In the genomic region with DNA sequence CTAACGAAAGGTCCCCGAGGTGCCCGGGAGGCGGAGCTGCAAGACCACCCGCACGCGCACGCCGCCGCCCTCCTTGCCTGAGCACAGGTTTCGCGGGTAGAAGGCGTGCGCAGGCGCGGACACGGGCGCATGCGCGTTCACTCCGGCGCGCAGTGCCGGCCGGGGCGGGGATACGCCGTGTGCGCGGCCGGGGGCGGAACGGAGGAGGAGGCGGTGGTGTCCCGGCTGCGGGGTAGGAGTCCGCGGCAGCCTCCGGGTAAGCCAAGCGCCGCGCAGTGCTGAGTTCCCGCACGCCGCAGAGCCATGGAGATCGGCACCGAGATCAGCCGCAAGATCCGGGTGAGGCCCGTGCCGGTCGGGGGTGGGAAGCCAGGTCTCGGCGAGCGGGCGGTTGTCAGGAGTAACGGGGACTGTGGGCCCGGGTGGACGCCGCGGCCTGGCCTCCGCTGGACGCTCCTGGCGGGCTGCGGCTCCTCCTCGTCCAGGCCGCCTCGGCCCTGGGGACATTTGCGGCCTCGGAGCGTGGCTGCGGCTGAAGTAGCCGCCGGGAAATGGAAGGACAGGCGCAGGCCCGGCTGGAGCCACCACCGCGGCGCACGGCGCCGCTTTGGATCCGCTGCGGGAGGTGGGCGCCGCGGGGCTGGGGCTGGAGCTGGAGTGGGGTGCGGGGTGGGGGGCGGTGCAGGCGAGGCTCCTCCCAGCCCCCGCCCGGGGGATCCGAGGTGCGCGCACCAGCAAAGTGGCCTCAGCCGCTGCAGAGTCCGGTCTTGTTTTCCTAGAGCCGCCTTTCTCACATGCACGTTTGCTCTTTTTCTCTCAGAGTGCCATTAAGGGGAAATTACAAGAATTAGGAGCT, we compare ENCODE assay signal across 1 cellular context.
TF ChIP-seq lines count a peak whose summit lies in the region.

A gene with protein sequence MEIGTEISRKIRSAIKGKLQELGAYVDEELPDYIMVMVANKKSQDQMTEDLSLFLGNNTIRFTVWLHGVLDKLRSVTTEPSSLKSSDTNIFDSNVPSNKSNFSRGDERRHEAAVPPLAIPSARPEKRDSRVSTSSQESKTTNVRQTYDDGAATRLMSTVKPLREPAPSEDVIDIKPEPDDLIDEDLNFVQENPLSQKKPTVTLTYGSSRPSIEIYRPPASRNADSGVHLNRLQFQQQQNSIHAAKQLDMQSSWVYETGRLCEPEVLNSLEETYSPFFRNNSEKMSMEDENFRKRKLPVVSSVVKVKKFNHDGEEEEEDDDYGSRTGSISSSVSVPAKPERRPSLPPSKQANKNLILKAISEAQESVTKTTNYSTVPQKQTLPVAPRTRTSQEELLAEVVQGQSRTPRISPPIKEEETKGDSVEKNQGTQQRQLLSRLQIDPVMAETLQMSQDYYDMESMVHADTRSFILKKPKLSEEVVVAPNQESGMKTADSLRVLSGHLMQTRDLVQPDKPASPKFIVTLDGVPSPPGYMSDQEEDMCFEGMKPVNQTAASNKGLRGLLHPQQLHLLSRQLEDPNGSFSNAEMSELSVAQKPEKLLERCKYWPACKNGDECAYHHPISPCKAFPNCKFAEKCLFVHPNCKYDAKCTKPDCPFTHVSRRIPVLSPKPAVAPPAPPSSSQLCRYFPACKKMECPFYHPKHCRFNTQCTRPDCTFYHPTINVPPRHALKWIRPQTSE (plus strand): TSS at position 207 of the 856 bp plus-strand sequence. CDS start 97 bp downstream, at position 304.

TF ChIP-seq in WTC11, 78 proteins besides CTCF, POLR2A, EP300 and RAD21 (continued from another document and continues in another):
- TF ChIP-seq, protein P1, sequence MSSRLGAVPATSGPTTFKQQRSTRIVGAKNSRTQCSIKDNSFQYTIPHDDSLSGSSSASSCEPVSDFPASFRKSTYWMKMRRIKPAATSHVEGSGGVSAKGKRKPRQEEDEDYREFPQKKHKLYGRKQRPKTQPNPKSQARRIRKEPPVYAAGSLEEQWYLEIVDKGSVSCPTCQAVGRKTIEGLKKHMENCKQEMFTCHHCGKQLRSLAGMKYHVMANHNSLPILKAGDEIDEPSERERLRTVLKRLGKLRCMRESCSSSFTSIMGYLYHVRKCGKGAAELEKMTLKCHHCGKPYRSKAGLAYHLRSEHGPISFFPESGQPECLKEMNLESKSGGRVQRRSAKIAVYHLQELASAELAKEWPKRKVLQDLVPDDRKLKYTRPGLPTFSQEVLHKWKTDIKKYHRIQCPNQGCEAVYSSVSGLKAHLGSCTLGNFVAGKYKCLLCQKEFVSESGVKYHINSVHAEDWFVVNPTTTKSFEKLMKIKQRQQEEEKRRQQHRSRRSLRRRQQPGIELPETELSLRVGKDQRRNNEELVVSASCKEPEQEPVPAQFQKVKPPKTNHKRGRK (CRISPR knock-in tag; IDR thresholded peaks at IDR 0.05; ENCODE audit: borderline replicate concordance) = no peak
- TF ChIP-seq GTF2I (CRISPR knock-in tag; conservative IDR thresholded peaks at IDR 0.05) (no peak), SMAD3 (CRISPR knock-in tag; IDR thresholded peaks at IDR 0.05; ENCODE audit: borderline replicate concordance) (no peak), NFE2L1 (CRISPR knock-in tag; IDR thresholded peaks at IDR 0.05) (no peak), NFATC4 (CRISPR knock-in tag; IDR thresholded peaks at IDR 0.05) (no peak), CREB1 (CRISPR knock-in tag; IDR thresholded peaks at IDR 0.05) (no peak), CBFB (CRISPR knock-in tag; IDR thresholded peaks at IDR 0.05; ENCODE audit: low read depth) (peak; percentile 85; the same call in 1 of the 2 replicates), ZNF232 (CRISPR knock-in tag; IDR thresholded peaks at IDR 0.05) (0 out of 2 replicates have a peak, but pooled peaks have one; percentile 90), OVOL2 (CRISPR knock-in tag; IDR thresholded peaks at IDR 0.05; ENCODE audit: borderline replicate concordance) (no peak), NFYB (CRISPR knock-in tag; conservative IDR thresholded peaks at IDR 0.05; ENCODE audit: low read depth) (no peak), TCF7 (CRISPR knock-in tag; IDR thresholded peaks at IDR 0.05; ENCODE audit: low read depth) (0 out of 2 replicates have a peak, but pooled peaks have one; percentile 25), ZNF423 (CRISPR knock-in tag; IDR thresholded peaks at IDR 0.05) (no peak), ZNF416 (CRISPR knock-in tag; IDR thresholded peaks at IDR 0.05) (peak; percentile 99), CREM (CRISPR knock-in tag; IDR thresholded peaks at IDR 0.05) (peak; percentile 53; the same call in 1 of the 2 replicates), GABPB1 (CRISPR knock-in tag; IDR thresholded peaks at IDR 0.05) (peak; percentile 25; the same call in 1 of the 2 replicates), IRF2 (CRISPR knock-in tag; IDR thresholded peaks at IDR 0.05; ENCODE audit: borderline replicate concordance, low read depth) (no peak), ZNF138 (CRISPR knock-in tag; conservative IDR thresholded peaks at IDR 0.05) (no peak), FOXP1 (CRISPR knock-in tag; IDR thresholded peaks at IDR 0.05; ENCODE audit: borderline replicate concordance) (0 out of 2 replicates have a peak, but pooled peaks have one; percentile 58), ZNF121 (CRISPR knock-in tag; IDR thresholded peaks at IDR 0.05) (0 out of 2 replicates have a peak, but pooled peaks have one; percentile 36), EMX1 (CRISPR knock-in tag; IDR thresholded peaks at IDR 0.05) (no peak), GRHL2 (CRISPR knock-in tag; IDR thresholded peaks at IDR 0.05; ENCODE audit: insufficient replicate concordance, severe bottlenecking) (no peak), NR2C2 (CRISPR knock-in tag; IDR thresholded peaks at IDR 0.05) (no peak), JAZF1 (CRISPR knock-in tag; IDR thresholded peaks at IDR 0.05) (no peak), ESRRA (CRISPR knock-in tag; IDR thresholded peaks at IDR 0.05; ENCODE audit: borderline replicate concordance) (0 out of 2 replicates have a peak, but pooled peaks have one; percentile 54), NR3C1 (CRISPR knock-in tag; conservative IDR thresholded peaks at IDR 0.05; ENCODE audit: low read depth) (no peak)
- TF ChIP-seq, protein P2, sequence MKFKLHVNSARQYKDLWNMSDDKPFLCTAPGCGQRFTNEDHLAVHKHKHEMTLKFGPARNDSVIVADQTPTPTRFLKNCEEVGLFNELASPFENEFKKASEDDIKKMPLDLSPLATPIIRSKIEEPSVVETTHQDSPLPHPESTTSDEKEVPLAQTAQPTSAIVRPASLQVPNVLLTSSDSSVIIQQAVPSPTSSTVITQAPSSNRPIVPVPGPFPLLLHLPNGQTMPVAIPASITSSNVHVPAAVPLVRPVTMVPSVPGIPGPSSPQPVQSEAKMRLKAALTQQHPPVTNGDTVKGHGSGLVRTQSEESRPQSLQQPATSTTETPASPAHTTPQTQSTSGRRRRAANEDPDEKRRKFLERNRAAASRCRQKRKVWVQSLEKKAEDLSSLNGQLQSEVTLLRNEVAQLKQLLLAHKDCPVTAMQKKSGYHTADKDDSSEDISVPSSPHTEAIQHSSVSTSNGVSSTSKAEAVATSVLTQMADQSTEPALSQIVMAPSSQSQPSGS (CRISPR knock-in tag; IDR thresholded peaks at IDR 0.05; ENCODE audit: borderline replicate concordance, low read depth) = no peak
- TF ChIP-seq, protein P3, sequence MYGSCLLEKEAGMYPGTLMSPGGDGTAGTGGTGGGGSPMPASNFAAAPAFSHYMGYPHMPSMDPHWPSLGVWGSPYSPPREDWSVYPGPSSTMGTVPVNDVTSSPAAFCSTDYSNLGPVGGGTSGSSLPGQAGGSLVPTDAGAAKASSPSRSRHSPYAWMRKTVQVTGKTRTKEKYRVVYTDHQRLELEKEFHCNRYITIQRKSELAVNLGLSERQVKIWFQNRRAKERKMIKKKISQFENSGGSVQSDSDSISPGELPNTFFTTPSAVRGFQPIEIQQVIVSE (CRISPR knock-in tag; IDR thresholded peaks at IDR 0.05; ENCODE audit: borderline replicate concordance) = no peak
- TF ChIP-seq, protein P4, sequence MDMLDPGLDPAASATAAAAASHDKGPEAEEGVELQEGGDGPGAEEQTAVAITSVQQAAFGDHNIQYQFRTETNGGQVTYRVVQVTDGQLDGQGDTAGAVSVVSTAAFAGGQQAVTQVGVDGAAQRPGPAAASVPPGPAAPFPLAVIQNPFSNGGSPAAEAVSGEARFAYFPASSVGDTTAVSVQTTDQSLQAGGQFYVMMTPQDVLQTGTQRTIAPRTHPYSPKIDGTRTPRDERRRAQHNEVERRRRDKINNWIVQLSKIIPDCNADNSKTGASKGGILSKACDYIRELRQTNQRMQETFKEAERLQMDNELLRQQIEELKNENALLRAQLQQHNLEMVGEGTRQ (CRISPR knock-in tag; IDR thresholded peaks at IDR 0.05) = no peak
- TF ChIP-seq, protein P5, sequence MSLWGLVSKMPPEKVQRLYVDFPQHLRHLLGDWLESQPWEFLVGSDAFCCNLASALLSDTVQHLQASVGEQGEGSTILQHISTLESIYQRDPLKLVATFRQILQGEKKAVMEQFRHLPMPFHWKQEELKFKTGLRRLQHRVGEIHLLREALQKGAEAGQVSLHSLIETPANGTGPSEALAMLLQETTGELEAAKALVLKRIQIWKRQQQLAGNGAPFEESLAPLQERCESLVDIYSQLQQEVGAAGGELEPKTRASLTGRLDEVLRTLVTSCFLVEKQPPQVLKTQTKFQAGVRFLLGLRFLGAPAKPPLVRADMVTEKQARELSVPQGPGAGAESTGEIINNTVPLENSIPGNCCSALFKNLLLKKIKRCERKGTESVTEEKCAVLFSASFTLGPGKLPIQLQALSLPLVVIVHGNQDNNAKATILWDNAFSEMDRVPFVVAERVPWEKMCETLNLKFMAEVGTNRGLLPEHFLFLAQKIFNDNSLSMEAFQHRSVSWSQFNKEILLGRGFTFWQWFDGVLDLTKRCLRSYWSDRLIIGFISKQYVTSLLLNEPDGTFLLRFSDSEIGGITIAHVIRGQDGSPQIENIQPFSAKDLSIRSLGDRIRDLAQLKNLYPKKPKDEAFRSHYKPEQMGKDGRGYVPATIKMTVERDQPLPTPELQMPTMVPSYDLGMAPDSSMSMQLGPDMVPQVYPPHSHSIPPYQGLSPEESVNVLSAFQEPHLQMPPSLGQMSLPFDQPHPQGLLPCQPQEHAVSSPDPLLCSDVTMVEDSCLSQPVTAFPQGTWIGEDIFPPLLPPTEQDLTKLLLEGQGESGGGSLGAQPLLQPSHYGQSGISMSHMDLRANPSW (CRISPR knock-in tag; conservative IDR thresholded peaks at IDR 0.05; ENCODE audit: low read depth) = no peak
- TF ChIP-seq, protein P6, sequence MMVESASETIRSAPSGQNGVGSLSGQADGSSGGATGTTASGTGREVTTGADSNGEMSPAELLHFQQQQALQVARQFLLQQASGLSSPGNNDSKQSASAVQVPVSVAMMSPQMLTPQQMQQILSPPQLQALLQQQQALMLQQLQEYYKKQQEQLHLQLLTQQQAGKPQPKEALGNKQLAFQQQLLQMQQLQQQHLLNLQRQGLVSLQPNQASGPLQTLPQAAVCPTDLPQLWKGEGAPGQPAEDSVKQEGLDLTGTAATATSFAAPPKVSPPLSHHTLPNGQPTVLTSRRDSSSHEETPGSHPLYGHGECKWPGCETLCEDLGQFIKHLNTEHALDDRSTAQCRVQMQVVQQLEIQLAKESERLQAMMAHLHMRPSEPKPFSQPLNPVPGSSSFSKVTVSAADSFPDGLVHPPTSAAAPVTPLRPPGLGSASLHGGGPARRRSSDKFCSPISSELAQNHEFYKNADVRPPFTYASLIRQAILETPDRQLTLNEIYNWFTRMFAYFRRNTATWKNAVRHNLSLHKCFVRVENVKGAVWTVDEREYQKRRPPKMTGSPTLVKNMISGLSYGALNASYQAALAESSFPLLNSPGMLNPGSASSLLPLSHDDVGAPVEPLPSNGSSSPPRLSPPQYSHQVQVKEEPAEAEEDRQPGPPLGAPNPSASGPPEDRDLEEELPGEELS (CRISPR knock-in tag; IDR thresholded peaks at IDR 0.05) = peak; percentile 88
- TF ChIP-seq, protein P7, sequence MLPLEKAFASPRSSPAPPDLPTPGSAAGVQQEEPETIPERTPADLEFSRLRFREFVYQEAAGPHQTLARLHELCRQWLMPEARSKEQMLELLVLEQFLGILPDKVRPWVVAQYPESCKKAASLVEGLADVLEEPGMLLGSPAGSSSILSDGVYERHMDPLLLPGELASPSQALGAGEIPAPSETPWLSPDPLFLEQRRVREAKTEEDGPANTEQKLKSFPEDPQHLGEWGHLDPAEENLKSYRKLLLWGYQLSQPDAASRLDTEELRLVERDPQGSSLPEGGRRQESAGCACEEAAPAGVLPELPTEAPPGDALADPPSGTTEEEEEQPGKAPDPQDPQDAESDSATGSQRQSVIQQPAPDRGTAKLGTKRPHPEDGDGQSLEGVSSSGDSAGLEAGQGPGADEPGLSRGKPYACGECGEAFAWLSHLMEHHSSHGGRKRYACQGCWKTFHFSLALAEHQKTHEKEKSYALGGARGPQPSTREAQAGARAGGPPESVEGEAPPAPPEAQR (CRISPR knock-in tag; IDR thresholded peaks at IDR 0.05) = no peak
- TF ChIP-seq, protein P8, sequence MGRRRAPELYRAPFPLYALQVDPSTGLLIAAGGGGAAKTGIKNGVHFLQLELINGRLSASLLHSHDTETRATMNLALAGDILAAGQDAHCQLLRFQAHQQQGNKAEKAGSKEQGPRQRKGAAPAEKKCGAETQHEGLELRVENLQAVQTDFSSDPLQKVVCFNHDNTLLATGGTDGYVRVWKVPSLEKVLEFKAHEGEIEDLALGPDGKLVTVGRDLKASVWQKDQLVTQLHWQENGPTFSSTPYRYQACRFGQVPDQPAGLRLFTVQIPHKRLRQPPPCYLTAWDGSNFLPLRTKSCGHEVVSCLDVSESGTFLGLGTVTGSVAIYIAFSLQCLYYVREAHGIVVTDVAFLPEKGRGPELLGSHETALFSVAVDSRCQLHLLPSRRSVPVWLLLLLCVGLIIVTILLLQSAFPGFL (CRISPR knock-in tag; IDR thresholded peaks at IDR 0.05; ENCODE audit: borderline replicate concordance) = no peak; the same call in 1 of the 2 replicates
- TF ChIP-seq, protein P9, sequence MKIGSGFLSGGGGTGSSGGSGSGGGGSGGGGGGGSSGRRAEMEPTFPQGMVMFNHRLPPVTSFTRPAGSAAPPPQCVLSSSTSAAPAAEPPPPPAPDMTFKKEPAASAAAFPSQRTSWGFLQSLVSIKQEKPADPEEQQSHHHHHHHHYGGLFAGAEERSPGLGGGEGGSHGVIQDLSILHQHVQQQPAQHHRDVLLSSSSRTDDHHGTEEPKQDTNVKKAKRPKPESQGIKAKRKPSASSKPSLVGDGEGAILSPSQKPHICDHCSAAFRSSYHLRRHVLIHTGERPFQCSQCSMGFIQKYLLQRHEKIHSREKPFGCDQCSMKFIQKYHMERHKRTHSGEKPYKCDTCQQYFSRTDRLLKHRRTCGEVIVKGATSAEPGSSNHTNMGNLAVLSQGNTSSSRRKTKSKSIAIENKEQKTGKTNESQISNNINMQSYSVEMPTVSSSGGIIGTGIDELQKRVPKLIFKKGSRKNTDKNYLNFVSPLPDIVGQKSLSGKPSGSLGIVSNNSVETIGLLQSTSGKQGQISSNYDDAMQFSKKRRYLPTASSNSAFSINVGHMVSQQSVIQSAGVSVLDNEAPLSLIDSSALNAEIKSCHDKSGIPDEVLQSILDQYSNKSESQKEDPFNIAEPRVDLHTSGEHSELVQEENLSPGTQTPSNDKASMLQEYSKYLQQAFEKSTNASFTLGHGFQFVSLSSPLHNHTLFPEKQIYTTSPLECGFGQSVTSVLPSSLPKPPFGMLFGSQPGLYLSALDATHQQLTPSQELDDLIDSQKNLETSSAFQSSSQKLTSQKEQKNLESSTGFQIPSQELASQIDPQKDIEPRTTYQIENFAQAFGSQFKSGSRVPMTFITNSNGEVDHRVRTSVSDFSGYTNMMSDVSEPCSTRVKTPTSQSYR (CRISPR knock-in tag; IDR thresholded peaks at IDR 0.05) = no peak; the same call in 1 of the 2 replicates
- TF ChIP-seq, protein P10, sequence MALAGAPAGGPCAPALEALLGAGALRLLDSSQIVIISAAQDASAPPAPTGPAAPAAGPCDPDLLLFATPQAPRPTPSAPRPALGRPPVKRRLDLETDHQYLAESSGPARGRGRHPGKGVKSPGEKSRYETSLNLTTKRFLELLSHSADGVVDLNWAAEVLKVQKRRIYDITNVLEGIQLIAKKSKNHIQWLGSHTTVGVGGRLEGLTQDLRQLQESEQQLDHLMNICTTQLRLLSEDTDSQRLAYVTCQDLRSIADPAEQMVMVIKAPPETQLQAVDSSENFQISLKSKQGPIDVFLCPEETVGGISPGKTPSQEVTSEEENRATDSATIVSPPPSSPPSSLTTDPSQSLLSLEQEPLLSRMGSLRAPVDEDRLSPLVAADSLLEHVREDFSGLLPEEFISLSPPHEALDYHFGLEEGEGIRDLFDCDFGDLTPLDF (CRISPR knock-in tag; IDR thresholded peaks at IDR 0.05) = no peak
